1 cellular context compared by ENCODE assay signal in genomic region chr19:48672994-48673393, GRCh38.
TF ChIP-seq lines count a peak whose summit lies in the region.

NTN5 (minus strand) TSS chr19:48673017; CDS start chr19:48670986, 2,031 bp downstream.

TF ChIP-seq in WTC11, 78 proteins besides CTCF, POLR2A, EP300 and RAD21 (continued from another document):
- TF ChIP-seq PRDM15 (CRISPR knock-in tag; IDR thresholded peaks at IDR 0.05) (no peak), ZNF138 (CRISPR knock-in tag; conservative IDR thresholded peaks at IDR 0.05) (no peak), MLX (CRISPR knock-in tag; IDR thresholded peaks at IDR 0.05) (no peak), GTF2I (CRISPR knock-in tag; conservative IDR thresholded peaks at IDR 0.05) (no peak), JUN (CRISPR knock-in tag; IDR thresholded peaks at IDR 0.05) (no peak), ESRRA (CRISPR knock-in tag; IDR thresholded peaks at IDR 0.05; ENCODE audit: borderline replicate concordance) (no peak), ZBTB43 (CRISPR knock-in tag; IDR thresholded peaks at IDR 0.05) (no peak), ZNF317 (CRISPR knock-in tag; IDR thresholded peaks at IDR 0.05; ENCODE audit: borderline replicate concordance, low read depth) (no peak), TP53 (CRISPR knock-in tag; IDR thresholded peaks at IDR 0.05) (no peak), IRF1 (CRISPR knock-in tag; IDR thresholded peaks at IDR 0.05) (no peak), USF1 (CRISPR knock-in tag; IDR thresholded peaks at IDR 0.05) (no peak), ZBTB21 (CRISPR knock-in tag; IDR thresholded peaks at IDR 0.05; ENCODE audit: borderline replicate concordance) (no peak), E2F5 (CRISPR knock-in tag; IDR thresholded peaks at IDR 0.05) (no peak), GABPB1 (CRISPR knock-in tag; IDR thresholded peaks at IDR 0.05) (no peak), ZNF121 (CRISPR knock-in tag; IDR thresholded peaks at IDR 0.05) (no peak), MAX (CRISPR knock-in tag; IDR thresholded peaks at IDR 0.05) (no peak)
